ENCODE assay signal across 8 cellular contexts in the genomic region with DNA sequence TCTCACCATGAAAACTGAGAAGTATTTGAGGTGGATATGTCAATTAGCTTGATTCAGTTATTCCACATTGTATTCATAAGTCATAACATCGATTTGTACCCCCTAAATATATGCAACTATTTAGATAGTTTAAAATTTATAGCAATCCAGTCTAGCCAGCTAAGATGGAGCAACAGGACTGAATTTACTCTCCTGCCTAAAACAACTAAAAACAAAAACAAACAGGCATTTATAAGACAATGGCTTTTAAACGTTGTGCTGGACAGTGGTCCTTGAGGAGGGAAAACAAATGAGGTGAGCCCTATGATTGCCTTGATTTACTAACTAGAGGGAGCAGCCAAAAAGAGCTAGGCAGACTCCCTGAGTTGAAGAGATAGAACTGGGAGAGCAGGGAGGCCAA. TPM values are rescaled to one million over a fixed set of nuclear protein-coding genes. Genes with fewer than 3 reads are reported as not detected.
A peak's percentile ranks its signal among the peaks of the same experiment; 100 is the strongest.
DNase-seq lines count a peak whose midpoint lies in the region; ATAC-seq and TF ChIP-seq lines count a peak whose summit lies in the region.

No MANE protein-coding gene starts in this region.

- peaks cover 20% of the 10 kb centered on the region for H3K27me3 Mint-ChIP-seq in activated naive CD8-positive, alpha-beta T cell treated with anti-CD3 and anti-CD28 coated beads, Interleukin-2, amount 10 ng/mL, durations not matched to agents 7 days and 5 days

- H3K9me3 ChIP-seq in cardiac muscle cell (ENCODE audit: low read depth) (no peaks in the 10 kb centered on the region), lower lobe of right lung (no peaks in the 10 kb centered on the region)

- no peak overlapping the region for H3K27ac Mint-ChIP-seq in activated naive CD8-positive, alpha-beta T cell treated with anti-CD3 and anti-CD28 coated beads, Interleukin-2, amount 10 ng/mL, durations not matched to agents 7 days and 5 days

- POLR2A ChIA-PET in activated naive CD8-positive, alpha-beta T cell treated with anti-CD3 and anti-CD28 coated beads, Interleukin-2, amount 10 ng/mL, durations not matched to agents 7 days and 5 days (lab: Charles Lee): interaction anchor here (2.7 kb wide), 1 partner anchor 191 kb away, joined by 15 read pairs; no protein-coding TSS in a partner anchor

- H3K9me3 Mint-ChIP-seq in activated naive CD8-positive, alpha-beta T cell treated with anti-CD3 and anti-CD28 coated beads, Interleukin-2, amount 10 ng/mL, durations not matched to agents 7 days and 5 days: no peaks in the 10 kb centered on the region

- no peak for DNase-seq in cardiac muscle cell (ENCODE audit: low read depth in 1 of 2, low spot score in 1 of 2)
- no peak for DNase-seq in Right ventricle myocardium superior
- no peak for DNase-seq in activated naive CD8-positive, alpha-beta T cell treated with anti-CD3 and anti-CD28 coated beads, Interleukin-2, amount 10 ng/mL, durations not matched to agents 7 days and 5 days
- DNase-seq in lower lobe of right lung: no peak
- DNase-seq in cerebellum (ENCODE audit: low spot score): no peak

- peak overlapping the region; percentile 97 for H3K4me3 Mint-ChIP-seq in activated naive CD8-positive, alpha-beta T cell treated with anti-CD3 and anti-CD28 coated beads, Interleukin-2, amount 10 ng/mL, durations not matched to agents 7 days and 5 days

- H3K27ac ChIP-seq in cardiac muscle cell (peak overlapping the region; percentile 89), lower lobe of right lung (peak overlapping the region; percentile 80), urinary bladder (ENCODE audit: low read depth) (peak overlapping the region; percentile 86)

- peaks cover 5% of the 10 kb centered on the region for H3K36me3 Mint-ChIP-seq in activated naive CD8-positive, alpha-beta T cell treated with anti-CD3 and anti-CD28 coated beads, Interleukin-2, amount 10 ng/mL, durations not matched to agents 7 days and 5 days

- H3K4me1 ChIP-seq in cardiac muscle cell (ENCODE audit: low read depth) (peaks cover 24% of the 10 kb centered on the region), lower lobe of right lung (peaks cover 25% of the 10 kb centered on the region), urinary bladder (ENCODE audit: insufficient read depth) (no peaks in the 10 kb centered on the region)

- no peak for ATAC-seq in Right ventricle myocardium superior (ENCODE audit: poor library complexity)
- ATAC-seq in activated naive CD8-positive, alpha-beta T cell treated with anti-CD3 and anti-CD28 coated beads, Interleukin-2, amount 10 ng/mL, durations not matched to agents 7 days and 5 days (ENCODE audit: low read depth): no peak
- no peak for ATAC-seq in lower lobe of right lung
- no peak for ATAC-seq in GM19324 (IDR thresholded peaks at IDR 0.05; ENCODE audit: low FRiP score, unreplicated experiment)
- no peak for ATAC-seq in GM18520 (IDR thresholded peaks at IDR 0.05; ENCODE audit: unreplicated experiment)

- TF ChIP-seq CTCF in cardiac muscle cell (IDR thresholded peaks at IDR 0.05; ENCODE audit: low read depth, low read length): no peak
- no peak for TF ChIP-seq CTCF in lower lobe of right lung (IDR thresholded peaks at IDR 0.05)

- H3K36me3 ChIP-seq in cardiac muscle cell: no peaks in the 10 kb centered on the region
- H3K36me3 ChIP-seq in lower lobe of right lung: peaks cover 16% of the 10 kb centered on the region
- no peaks in the 10 kb centered on the region for H3K36me3 ChIP-seq in urinary bladder (ENCODE audit: insufficient read depth)

- peaks cover 16% of the 10 kb centered on the region for H3K4me1 Mint-ChIP-seq in activated naive CD8-positive, alpha-beta T cell treated with anti-CD3 and anti-CD28 coated beads, Interleukin-2, amount 10 ng/mL, durations not matched to agents 7 days and 5 days

- intact Hi-C loops in Right ventricle myocardium superior (cut with DNase I): loop anchor here (5.0 kb wide), 1 partner anchor 123 kb away; no protein-coding TSS in a partner anchor
- intact Hi-C loops in lower lobe of right lung (cut with DNase I): loop anchor here (5.0 kb wide), 1 partner anchor 118 kb away; no protein-coding TSS in a partner anchor

- H3K27me3 ChIP-seq in cardiac muscle cell: no peaks in the 10 kb centered on the region
- H3K27me3 ChIP-seq in lower lobe of right lung (ENCODE audit: low read depth): no peaks in the 10 kb centered on the region

- H3K4me3 ChIP-seq in cardiac muscle cell (peak overlapping the region; percentile 93), lower lobe of right lung (peak overlapping the region; percentile 79), urinary bladder (ENCODE audit: low read depth, low read length) (no peak overlapping the region)

- 14% methylated on average over 2 of the region's 2 CpGs for WGBS in urinary bladder

RNA-seq across cellular contexts. Expression of gene GPAM, which starts 0.8 kb away (rescaled TPM):
- total RNA-seq in cardiac muscle cell (9.4 and 11.1 TPM in 2 replicates), Right ventricle myocardium superior (29.7 TPM), lower lobe of right lung (27.2 TPM), urinary bladder (24.9 TPM), cerebellum (37.7 TPM)
- polyA plus RNA-seq in cardiac muscle cell (4.7 and 9.6 TPM in 2 replicates), urinary bladder (29.0 TPM)
- total RNA-seq in activated naive CD8-positive, alpha-beta T cell treated with anti-CD3 and anti-CD28 coated beads, Interleukin-2, amount 10 ng/mL, durations not matched to agents 7 days and 5 days: 1 to 10 TPM; 7.5 to 7.8 TPM
